ENCODE assay signal across 8 cellular contexts in genomic region chr5:40676643-40677333, GRCh38. TPM values are rescaled to one million over a fixed set of nuclear protein-coding genes. Genes with fewer than 3 reads are reported as not detected.
DNase-seq lines count a peak whose midpoint lies in the region; ATAC-seq and TF ChIP-seq lines count a peak whose summit lies in the region.

No MANE protein-coding gene starts in this region.

- no peak for DNase-seq in CD4-positive, alpha-beta memory T cell
- DNase-seq in NCI-H2227 treated with DMSO at 0.1 percent for 48 hours (lab: John Stamatoyannopoulos, UW) (peak; percentile 38), dedifferentiated amniotic fluid mesenchymal stem cell (ENCODE audit: extremely low spot score) (peak; percentile 48)
- DNase-seq in stimulated activated CD4-positive, alpha-beta T cell treated with anti-CD3 and anti-CD28 coated beads, Interleukin-2, amount 100 ng/mL, for 24 hours = no peak

- peaks cover 51 to 84% (median 61%) of the 10 kb centered on the region in 4 donors for H3K4me1 Mint-ChIP-seq in CD4-positive, alpha-beta memory T cell
- H3K4me1 Mint-ChIP-seq in nephron = peaks cover 25% of the 10 kb centered on the region

- ATAC-seq in GM18858 (IDR thresholded peaks at IDR 0.05; ENCODE audit: unreplicated experiment) (no peak), HG02798 (IDR thresholded peaks at IDR 0.05; ENCODE audit: poor library complexity, unreplicated experiment) (no peak), GM21576 (IDR thresholded peaks at IDR 0.05; ENCODE audit: unreplicated experiment) (no peak)

- CTCF ChIA-PET in CD4-positive, alpha-beta memory T cell (lab: Charles Lee; ENCODE audit: partially characterized antibody) = interaction anchor here (1.8 to 2.6 kb wide), 3 partner anchors 11 to 24 kb away, joined by 5 to 7 read pairs (median 6); no protein-coding TSS in a partner anchor

- peak overlapping the region; percentile 50 for H3K27ac ChIP-seq in CD4-positive, alpha-beta memory T cell (ENCODE audit: low read depth, low read length)

- H3K9me3 Mint-ChIP-seq in CD4-positive, alpha-beta memory T cell = peaks cover 0 to 6% (median under 1%) of the 10 kb centered on the region in 8 donors
- no peaks in the 10 kb centered on the region for H3K9me3 Mint-ChIP-seq in nephron

- no peaks in the 10 kb centered on the region for H3K27me3 Mint-ChIP-seq in CD4-positive, alpha-beta memory T cell
- H3K27me3 Mint-ChIP-seq in nephron (ENCODE audit: low read depth) = peaks cover 40% of the 10 kb centered on the region

- no peaks in the 10 kb centered on the region for H3K27me3 ChIP-seq in CD4-positive, alpha-beta memory T cell (ENCODE audit: insufficient read depth, low read length)

- peaks cover 68% of the 10 kb centered on the region for H3K4me1 ChIP-seq in CD4-positive, alpha-beta memory T cell (ENCODE audit: insufficient read depth, low read length)

- POLR2A ChIA-PET in CD4-positive, alpha-beta memory T cell (lab: Charles Lee; ENCODE audit: partially characterized antibody) = interaction anchor here (0.5 to 8.5 kb wide), 8 partner anchors 9 to 1573 kb away, joined by 3 to 158 read pairs (median 5); no protein-coding TSS in a partner anchor

- no peaks in the 10 kb centered on the region for H3K9me3 ChIP-seq in CD4-positive, alpha-beta memory T cell (ENCODE audit: control insufficient read depth in 1 of 2, low read length in 2 of 2)

- H3K4me3 Mint-ChIP-seq in CD4-positive, alpha-beta memory T cell = peak overlapping the region in 6 of 8 donors; percentile 8 to 75 (median 31)
- H3K4me3 Mint-ChIP-seq in nephron = peak overlapping the region; percentile 61 to 70 (median 66)

- TF ChIP-seq CTCF in nephron (IDR thresholded peaks at IDR 0.05; ENCODE audit: unreplicated experiment in 3 of 3) = no peak

- H3K36me3 ChIP-seq in CD4-positive, alpha-beta memory T cell (ENCODE audit: insufficient read depth, low read length) = no peaks in the 10 kb centered on the region

- H3K36me3 Mint-ChIP-seq in CD4-positive, alpha-beta memory T cell = peaks cover 14 to 18% of the 10 kb centered on the region in 2 donors
- no peaks in the 10 kb centered on the region for H3K36me3 Mint-ChIP-seq in nephron (ENCODE audit: low read depth)

- no peak overlapping the region for H3K4me3 ChIP-seq in CD4-positive, alpha-beta memory T cell (ENCODE audit: low read length in 2 of 2)

- intact Hi-C loops in CD4-positive, alpha-beta memory T cell (cut with micrococcal nuclease) = loop anchor here (5.0 kb wide), 1 partner anchor 1404 kb away; no protein-coding TSS in a partner anchor

- peak overlapping the region; percentile 80 to 98 (median 92) for H3K27ac Mint-ChIP-seq in CD4-positive, alpha-beta memory T cell
- H3K27ac Mint-ChIP-seq in nephron = peak overlapping the region; percentile 68 to 87 (median 73)

RNA-seq across cellular contexts. Expression of gene PTGER4, which starts 2.9 kb away (rescaled TPM):
- 10 to 100 TPM; 59.3 to 64.9 TPM for total RNA-seq in CD4-positive, alpha-beta memory T cell
- polyA plus RNA-seq in CD4-positive, alpha-beta memory T cell = 100 to 1,000 TPM in 1 of 2 donors, 10 to 100 TPM in 1; 62.7 to 106 TPM

Comparison
In these comparisons a context has a peak if more than half of its experiments do, and no peak if none do; other contexts are left out.
1. DNase-seq: peak in NCI-H2227 treated with DMSO at 0.1 percent for 48 hours (single experiment) and dedifferentiated amniotic fluid mesenchymal stem cell (single experiment); none in CD4-positive, alpha-beta memory T cell (0 of 5) and stimulated activated CD4-positive, alpha-beta T cell treated with anti-CD3 and anti-CD28 coated beads, Interleukin-2, amount 100 ng/mL, for 24 hours (0 of 2).